Comparison of ENCODE assay signal across 1 cellular context in the genomic region with DNA sequence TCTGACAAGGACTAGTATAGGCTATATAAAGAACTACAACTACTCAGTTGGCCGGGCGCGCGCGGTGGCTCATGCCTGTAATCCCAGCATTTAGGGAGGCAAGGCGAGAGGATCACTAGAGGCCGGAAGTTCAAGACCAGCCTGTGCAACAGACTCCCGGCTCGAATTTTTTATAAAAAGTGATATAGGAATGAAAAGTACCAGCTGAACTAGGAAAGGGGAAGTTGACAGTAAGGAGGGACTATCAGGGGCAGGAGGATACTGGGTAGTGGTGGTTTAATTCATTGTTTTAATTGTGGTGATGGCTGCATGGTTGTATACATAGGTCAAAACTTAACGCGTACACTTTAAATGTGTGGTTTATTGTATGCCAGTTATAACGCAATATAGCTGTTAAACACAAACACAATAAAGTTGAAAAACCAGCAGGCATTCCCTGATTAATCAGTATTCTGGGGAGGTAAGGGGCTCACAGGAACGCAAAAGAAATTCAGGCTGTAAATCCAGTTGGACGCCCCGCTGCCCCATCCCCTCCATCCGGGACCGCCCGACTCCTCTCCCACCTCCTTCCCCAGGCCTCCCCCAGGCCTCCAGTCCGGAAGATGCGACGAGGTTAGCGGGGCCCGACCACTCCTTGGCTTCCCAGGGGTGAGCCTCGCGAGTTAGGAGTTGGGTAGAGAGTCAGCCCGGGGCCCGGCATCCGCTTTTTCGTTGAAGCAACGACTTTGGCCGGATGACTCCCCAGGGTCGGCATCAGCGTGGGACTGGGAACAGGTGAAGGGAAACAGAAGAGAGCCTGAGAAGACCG.
TF ChIP-seq lines count a peak whose summit lies in the region.

No MANE protein-coding gene starts in this region.

TF ChIP-seq in H1, 55 proteins besides CTCF, POLR2A, EP300 and RAD21:
- TF ChIP-seq EGR1 (IDR thresholded peaks at IDR 0.05; ENCODE audit: borderline replicate concordance, low read depth, low read length) = no peak
- no peak for TF ChIP-seq BRCA1 (IDR thresholded peaks at IDR 0.05; ENCODE audit: low read depth, low read length)
- no peak for TF ChIP-seq PHF8 (conservative IDR thresholded peaks at IDR 0.05; ENCODE audit: low read depth, low read length)
- no peak for TF ChIP-seq CHD2 (IDR thresholded peaks at IDR 0.05; ENCODE audit: low read length)
- TF ChIP-seq ZNF274 (IDR thresholded peaks at IDR 0.05; ENCODE audit: borderline replicate concordance, extremely low read depth, low read length) = no peak
- no peak for TF ChIP-seq NANOG (IDR thresholded peaks at IDR 0.05; ENCODE audit: insufficient read depth, low read depth, low read length, poor library complexity, severe bottlenecking)
- TF ChIP-seq TEAD4 (IDR thresholded peaks at IDR 0.05; ENCODE audit: low read depth, low read length) = no peak
- TF ChIP-seq, protein P1, sequence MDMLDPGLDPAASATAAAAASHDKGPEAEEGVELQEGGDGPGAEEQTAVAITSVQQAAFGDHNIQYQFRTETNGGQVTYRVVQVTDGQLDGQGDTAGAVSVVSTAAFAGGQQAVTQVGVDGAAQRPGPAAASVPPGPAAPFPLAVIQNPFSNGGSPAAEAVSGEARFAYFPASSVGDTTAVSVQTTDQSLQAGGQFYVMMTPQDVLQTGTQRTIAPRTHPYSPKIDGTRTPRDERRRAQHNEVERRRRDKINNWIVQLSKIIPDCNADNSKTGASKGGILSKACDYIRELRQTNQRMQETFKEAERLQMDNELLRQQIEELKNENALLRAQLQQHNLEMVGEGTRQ (IDR thresholded peaks at IDR 0.05; ENCODE audit: low read length) = no peak
- TF ChIP-seq TAF1 (IDR thresholded peaks at IDR 0.05; ENCODE audit: low read depth, low read length) = no peak
- TF ChIP-seq, protein P2, sequence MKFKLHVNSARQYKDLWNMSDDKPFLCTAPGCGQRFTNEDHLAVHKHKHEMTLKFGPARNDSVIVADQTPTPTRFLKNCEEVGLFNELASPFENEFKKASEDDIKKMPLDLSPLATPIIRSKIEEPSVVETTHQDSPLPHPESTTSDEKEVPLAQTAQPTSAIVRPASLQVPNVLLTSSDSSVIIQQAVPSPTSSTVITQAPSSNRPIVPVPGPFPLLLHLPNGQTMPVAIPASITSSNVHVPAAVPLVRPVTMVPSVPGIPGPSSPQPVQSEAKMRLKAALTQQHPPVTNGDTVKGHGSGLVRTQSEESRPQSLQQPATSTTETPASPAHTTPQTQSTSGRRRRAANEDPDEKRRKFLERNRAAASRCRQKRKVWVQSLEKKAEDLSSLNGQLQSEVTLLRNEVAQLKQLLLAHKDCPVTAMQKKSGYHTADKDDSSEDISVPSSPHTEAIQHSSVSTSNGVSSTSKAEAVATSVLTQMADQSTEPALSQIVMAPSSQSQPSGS (IDR thresholded peaks at IDR 0.05; ENCODE audit: low read length) = no peak
- no peak for TF ChIP-seq SP1 (IDR thresholded peaks at IDR 0.05; ENCODE audit: low read depth, low read length)
- no peak; the same call in 1 of the 2 replicates for TF ChIP-seq KDM5A (IDR thresholded peaks at IDR 0.05; ENCODE audit: low read length)
- TF ChIP-seq POLR2AphosphoS5 (IDR thresholded peaks at IDR 0.05; ENCODE audit: low read depth, low read length) = no peak
- TF ChIP-seq KDM1A (IDR thresholded peaks at IDR 0.05; ENCODE audit: borderline replicate concordance, low read length) = no peak
- no peak for TF ChIP-seq CBX5 (IDR thresholded peaks at IDR 0.05; ENCODE audit: low read depth, low read length)
- TF ChIP-seq, protein P3, sequence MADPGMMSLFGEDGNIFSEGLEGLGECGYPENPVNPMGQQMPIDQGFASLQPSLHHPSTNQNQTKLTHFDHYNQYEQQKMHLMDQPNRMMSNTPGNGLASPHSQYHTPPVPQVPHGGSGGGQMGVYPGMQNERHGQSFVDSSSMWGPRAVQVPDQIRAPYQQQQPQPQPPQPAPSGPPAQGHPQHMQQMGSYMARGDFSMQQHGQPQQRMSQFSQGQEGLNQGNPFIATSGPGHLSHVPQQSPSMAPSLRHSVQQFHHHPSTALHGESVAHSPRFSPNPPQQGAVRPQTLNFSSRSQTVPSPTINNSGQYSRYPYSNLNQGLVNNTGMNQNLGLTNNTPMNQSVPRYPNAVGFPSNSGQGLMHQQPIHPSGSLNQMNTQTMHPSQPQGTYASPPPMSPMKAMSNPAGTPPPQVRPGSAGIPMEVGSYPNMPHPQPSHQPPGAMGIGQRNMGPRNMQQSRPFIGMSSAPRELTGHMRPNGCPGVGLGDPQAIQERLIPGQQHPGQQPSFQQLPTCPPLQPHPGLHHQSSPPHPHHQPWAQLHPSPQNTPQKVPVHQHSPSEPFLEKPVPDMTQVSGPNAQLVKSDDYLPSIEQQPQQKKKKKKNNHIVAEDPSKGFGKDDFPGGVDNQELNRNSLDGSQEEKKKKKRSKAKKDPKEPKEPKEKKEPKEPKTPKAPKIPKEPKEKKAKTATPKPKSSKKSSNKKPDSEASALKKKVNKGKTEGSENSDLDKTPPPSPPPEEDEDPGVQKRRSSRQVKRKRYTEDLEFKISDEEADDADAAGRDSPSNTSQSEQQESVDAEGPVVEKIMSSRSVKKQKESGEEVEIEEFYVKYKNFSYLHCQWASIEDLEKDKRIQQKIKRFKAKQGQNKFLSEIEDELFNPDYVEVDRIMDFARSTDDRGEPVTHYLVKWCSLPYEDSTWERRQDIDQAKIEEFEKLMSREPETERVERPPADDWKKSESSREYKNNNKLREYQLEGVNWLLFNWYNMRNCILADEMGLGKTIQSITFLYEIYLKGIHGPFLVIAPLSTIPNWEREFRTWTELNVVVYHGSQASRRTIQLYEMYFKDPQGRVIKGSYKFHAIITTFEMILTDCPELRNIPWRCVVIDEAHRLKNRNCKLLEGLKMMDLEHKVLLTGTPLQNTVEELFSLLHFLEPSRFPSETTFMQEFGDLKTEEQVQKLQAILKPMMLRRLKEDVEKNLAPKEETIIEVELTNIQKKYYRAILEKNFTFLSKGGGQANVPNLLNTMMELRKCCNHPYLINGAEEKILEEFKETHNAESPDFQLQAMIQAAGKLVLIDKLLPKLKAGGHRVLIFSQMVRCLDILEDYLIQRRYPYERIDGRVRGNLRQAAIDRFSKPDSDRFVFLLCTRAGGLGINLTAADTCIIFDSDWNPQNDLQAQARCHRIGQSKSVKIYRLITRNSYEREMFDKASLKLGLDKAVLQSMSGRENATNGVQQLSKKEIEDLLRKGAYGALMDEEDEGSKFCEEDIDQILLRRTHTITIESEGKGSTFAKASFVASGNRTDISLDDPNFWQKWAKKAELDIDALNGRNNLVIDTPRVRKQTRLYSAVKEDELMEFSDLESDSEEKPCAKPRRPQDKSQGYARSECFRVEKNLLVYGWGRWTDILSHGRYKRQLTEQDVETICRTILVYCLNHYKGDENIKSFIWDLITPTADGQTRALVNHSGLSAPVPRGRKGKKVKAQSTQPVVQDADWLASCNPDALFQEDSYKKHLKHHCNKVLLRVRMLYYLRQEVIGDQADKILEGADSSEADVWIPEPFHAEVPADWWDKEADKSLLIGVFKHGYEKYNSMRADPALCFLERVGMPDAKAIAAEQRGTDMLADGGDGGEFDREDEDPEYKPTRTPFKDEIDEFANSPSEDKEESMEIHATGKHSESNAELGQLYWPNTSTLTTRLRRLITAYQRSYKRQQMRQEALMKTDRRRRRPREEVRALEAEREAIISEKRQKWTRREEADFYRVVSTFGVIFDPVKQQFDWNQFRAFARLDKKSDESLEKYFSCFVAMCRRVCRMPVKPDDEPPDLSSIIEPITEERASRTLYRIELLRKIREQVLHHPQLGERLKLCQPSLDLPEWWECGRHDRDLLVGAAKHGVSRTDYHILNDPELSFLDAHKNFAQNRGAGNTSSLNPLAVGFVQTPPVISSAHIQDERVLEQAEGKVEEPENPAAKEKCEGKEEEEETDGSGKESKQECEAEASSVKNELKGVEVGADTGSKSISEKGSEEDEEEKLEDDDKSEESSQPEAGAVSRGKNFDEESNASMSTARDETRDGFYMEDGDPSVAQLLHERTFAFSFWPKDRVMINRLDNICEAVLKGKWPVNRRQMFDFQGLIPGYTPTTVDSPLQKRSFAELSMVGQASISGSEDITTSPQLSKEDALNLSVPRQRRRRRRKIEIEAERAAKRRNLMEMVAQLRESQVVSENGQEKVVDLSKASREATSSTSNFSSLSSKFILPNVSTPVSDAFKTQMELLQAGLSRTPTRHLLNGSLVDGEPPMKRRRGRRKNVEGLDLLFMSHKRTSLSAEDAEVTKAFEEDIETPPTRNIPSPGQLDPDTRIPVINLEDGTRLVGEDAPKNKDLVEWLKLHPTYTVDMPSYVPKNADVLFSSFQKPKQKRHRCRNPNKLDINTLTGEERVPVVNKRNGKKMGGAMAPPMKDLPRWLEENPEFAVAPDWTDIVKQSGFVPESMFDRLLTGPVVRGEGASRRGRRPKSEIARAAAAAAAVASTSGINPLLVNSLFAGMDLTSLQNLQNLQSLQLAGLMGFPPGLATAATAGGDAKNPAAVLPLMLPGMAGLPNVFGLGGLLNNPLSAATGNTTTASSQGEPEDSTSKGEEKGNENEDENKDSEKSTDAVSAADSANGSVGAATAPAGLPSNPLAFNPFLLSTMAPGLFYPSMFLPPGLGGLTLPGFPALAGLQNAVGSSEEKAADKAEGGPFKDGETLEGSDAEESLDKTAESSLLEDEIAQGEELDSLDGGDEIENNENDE (IDR thresholded peaks at IDR 0.05; ENCODE audit: insufficient replicate concordance, low read length) = no peak
- no peak for TF ChIP-seq KDM4A (IDR thresholded peaks at IDR 0.05; ENCODE audit: low read depth, low read length, severe bottlenecking)
- peak; percentile 48 for TF ChIP-seq SIX5 (IDR thresholded peaks at IDR 0.05; ENCODE audit: low read depth, low read length)
- 0 out of 4 replicates have a peak, but pooled peaks of 1 of the 2 experiments have one; percentile 43 for TF ChIP-seq SIN3A (conservative IDR thresholded peaks at IDR 0.05 in 1 of 2, IDR thresholded peaks at IDR 0.05 in 1 of 2; ENCODE audit: low read depth in 1 of 2, low read length in 2 of 2)
- no peak for TF ChIP-seq SIRT6 (IDR thresholded peaks at IDR 0.05; ENCODE audit: low read length)
- TF ChIP-seq RFX5 (IDR thresholded peaks at IDR 0.05; ENCODE audit: borderline replicate concordance, low read depth, low read length) = no peak
- TF ChIP-seq RBBP5 (IDR thresholded peaks at IDR 0.05; ENCODE audit: borderline replicate concordance, low read depth, low read length) = no peak
- TF ChIP-seq TCF12 (IDR thresholded peaks at IDR 0.05; ENCODE audit: low read depth, low read length) = no peak
- no peak for TF ChIP-seq MAFK (IDR thresholded peaks at IDR 0.05; ENCODE audit: low read depth, low read length)
- TF ChIP-seq CREB1 (IDR thresholded peaks at IDR 0.05) = no peak
- TF ChIP-seq FOSL1 (IDR thresholded peaks at IDR 0.05; ENCODE audit: insufficient read depth, low read depth, low read length) = no peak
- TF ChIP-seq SP2 (IDR thresholded peaks at IDR 0.05; ENCODE audit: low read length) = no peak
- no peak for TF ChIP-seq SRF (IDR thresholded peaks at IDR 0.05; ENCODE audit: low read depth, low read length)
- TF ChIP-seq GTF2F1 (IDR thresholded peaks at IDR 0.05; ENCODE audit: borderline replicate concordance, low read depth, low read length) = no peak
- peak; percentile 64 for TF ChIP-seq CHD1 (IDR thresholded peaks at IDR 0.05; ENCODE audit: low read depth, low read length)
- TF ChIP-seq JUN (IDR thresholded peaks at IDR 0.05; ENCODE audit: low read depth, low read length) = no peak
- no peak for TF ChIP-seq RXRA (IDR thresholded peaks at IDR 0.05; ENCODE audit: insufficient read depth, low read depth, low read length)
- no peak for TF ChIP-seq POU5F1 (IDR thresholded peaks at IDR 0.05; ENCODE audit: low read depth, low read length)
- peak; percentile 84 for TF ChIP-seq JUND (IDR thresholded peaks at IDR 0.05; ENCODE audit: low read length)
- TF ChIP-seq NRF1 (IDR thresholded peaks at IDR 0.05; ENCODE audit: low read depth, low read length) = no peak
- TF ChIP-seq YY1 (IDR thresholded peaks at IDR 0.05; ENCODE audit: low read depth, low read length) = no peak
- no peak for TF ChIP-seq EZH2 (IDR thresholded peaks at IDR 0.05; ENCODE audit: low read depth, low read length, severe bottlenecking)
- TF ChIP-seq TAF7 (optimal IDR thresholded peaks at IDR 0.05; ENCODE audit: borderline replicate concordance, low read depth, low read length) = peak; percentile 69
- TF ChIP-seq CBX8 (IDR thresholded peaks at IDR 0.05; ENCODE audit: borderline replicate concordance, low read depth, low read length) = no peak
- TF ChIP-seq SP4 (IDR thresholded peaks at IDR 0.05; ENCODE audit: low read length) = no peak
- TF ChIP-seq BACH1 (IDR thresholded peaks at IDR 0.05; ENCODE audit: low read length) = no peak
- no peak for TF ChIP-seq HDAC6 (IDR thresholded peaks at IDR 0.05; ENCODE audit: low read depth, low read length)
- peak; percentile 21; the same call in 1 of the 2 replicates for TF ChIP-seq TBP (IDR thresholded peaks at IDR 0.05; ENCODE audit: low read depth, low read length)
- TF ChIP-seq, protein P4, sequence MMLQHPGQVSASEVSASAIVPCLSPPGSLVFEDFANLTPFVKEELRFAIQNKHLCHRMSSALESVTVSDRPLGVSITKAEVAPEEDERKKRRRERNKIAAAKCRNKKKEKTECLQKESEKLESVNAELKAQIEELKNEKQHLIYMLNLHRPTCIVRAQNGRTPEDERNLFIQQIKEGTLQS (IDR thresholded peaks at IDR 0.05; ENCODE audit: insufficient read depth, low read depth, low read length) = no peak
- TF ChIP-seq, protein P5, sequence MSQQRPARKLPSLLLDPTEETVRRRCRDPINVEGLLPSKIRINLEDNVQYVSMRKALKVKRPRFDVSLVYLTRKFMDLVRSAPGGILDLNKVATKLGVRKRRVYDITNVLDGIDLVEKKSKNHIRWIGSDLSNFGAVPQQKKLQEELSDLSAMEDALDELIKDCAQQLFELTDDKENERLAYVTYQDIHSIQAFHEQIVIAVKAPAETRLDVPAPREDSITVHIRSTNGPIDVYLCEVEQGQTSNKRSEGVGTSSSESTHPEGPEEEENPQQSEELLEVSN (IDR thresholded peaks at IDR 0.05) = no peak
- no peak for TF ChIP-seq CTBP2 (IDR thresholded peaks at IDR 0.05; ENCODE audit: borderline replicate concordance, insufficient read depth, insufficient read length, low read length)
- TF ChIP-seq HDAC2 (IDR thresholded peaks at IDR 0.05; ENCODE audit: borderline replicate concordance in 1 of 2, low read depth in 2 of 2, low read length in 2 of 2) = no peak
- TF ChIP-seq BCL11A (IDR thresholded peaks at IDR 0.05; ENCODE audit: low read depth in 2 of 2, low read length in 2 of 2) = no peak
- TF ChIP-seq SUZ12 (IDR thresholded peaks at IDR 0.05; ENCODE audit: low read length) = no peak
- TF ChIP-seq ASH2L (IDR thresholded peaks at IDR 0.05; ENCODE audit: low read length) = no peak
- TF ChIP-seq, protein P6, sequence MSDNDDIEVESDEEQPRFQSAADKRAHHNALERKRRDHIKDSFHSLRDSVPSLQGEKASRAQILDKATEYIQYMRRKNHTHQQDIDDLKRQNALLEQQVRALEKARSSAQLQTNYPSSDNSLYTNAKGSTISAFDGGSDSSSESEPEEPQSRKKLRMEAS (IDR thresholded peaks at IDR 0.05) = no peak
TF ChIP-seq in H1: peak in this region for 6.
